ENCODE assay signal across 8 cellular contexts in genomic region chr3:128112406-128112968, GRCh38. TPM values are rescaled to one million over a fixed set of nuclear protein-coding genes. Genes with fewer than 3 reads are reported as not detected.
DNase-seq lines count a peak whose midpoint lies in the region; ATAC-seq and TF ChIP-seq lines count a peak whose summit lies in the region.

No MANE protein-coding gene starts in this region.

- ATAC-seq in GM21786 (IDR thresholded peaks at IDR 0.05; ENCODE audit: unreplicated experiment), result no peak

- intact Hi-C loops in posterior vena cava (cut with DNase I), result no loop called here

- DNase-seq in GM12865 (ENCODE audit: low read depth) (peak; percentile 75), NCI-H446 treated with DMSO at 0.1 percent for 48 hours (lab: John Stamatoyannopoulos, UW) (peak; percentile 45), lung microvascular endothelial cell (ENCODE audit: low read depth in 2 of 2) (peak; percentile 92 to 93), posterior vena cava (ENCODE audit: low spot score) (no peak), NCI-H524 (lab: John Stamatoyannopoulos, UW) (no peak), NCI-H2107 (lab: John Stamatoyannopoulos, UW) (no peak)
- DNase-seq in activated gamma-delta T cell treated with anti-CD3 and anti-CD28 coated beads, Interleukin-2, amount 50 U/mL, for 16 hours (ENCODE audit: low read depth), result peak; percentile 13

- no peak overlapping the region for H3K4me3 ChIP-seq in GM12865 (ENCODE audit: low read depth, low read length)

- TF ChIP-seq CTCF in GM12865 (IDR thresholded peaks at IDR 0.05; ENCODE audit: insufficient read depth, low read depth, low read length, missing control alignments), result no peak

RNA-seq across cellular contexts. Expression of gene RUVBL1, which starts 11.1 kb away (rescaled TPM):
- total RNA-seq in lung microvascular endothelial cell (47.7 and 53.8 TPM in 2 replicates), posterior vena cava (10 to 100 TPM; 18.4 to 19.0 TPM)

RNA-seq across cellular contexts. Expression of gene EEFSEC, which starts 40.8 kb away (rescaled TPM):
- 1.6 and 2.0 TPM in 2 replicates for total RNA-seq in lung microvascular endothelial cell
- 10 to 100 TPM; 12.9 to 13.0 TPM for total RNA-seq in posterior vena cava

Comparison
In these comparisons a context has a peak if more than half of its experiments do, and no peak if none do; other contexts are left out.
1. DNase-seq: peak in GM12865 (single experiment), NCI-H446 treated with DMSO at 0.1 percent for 48 hours (single experiment), activated gamma-delta T cell treated with anti-CD3 and anti-CD28 coated beads, Interleukin-2, amount 50 U/mL, for 16 hours (single experiment) and lung microvascular endothelial cell (2 of 2); none in posterior vena cava (single experiment), NCI-H524 (0 of 2) and NCI-H2107 (single experiment).